28 cellular contexts compared by ENCODE assay signal in genomic region chr14:86311151-86311550, GRCh38.
"Had no signal": no experiment of that assay in that cellular context is flagged by ENCODE, and none has a peak within 500 bp of the region (broad histone marks: within the 10 kb centered on the region; RNA-seq: fewer than 3 reads in every experiment).

No MANE protein-coding gene starts in this region.

- H3K27me3 Mint-ChIP-seq: effector memory CD8-positive, alpha-beta T cell; naive thymus-derived CD4-positive, alpha-beta T cell; stimulated activated memory B cell treated with anti-CD40 and anti-IgM and Interleukin-4, amounts not matched to agents 10 μg/mL and 1 μg/mL and 100 μg/mL, for 72 hours; type B pancreatic cell had no signal

- H3K27ac ChIP-seq: esophagus squamous epithelium, heart right ventricle, left lung, ovary, psoas muscle, sigmoid colon, testis, tibial artery had no signal

- H3K4me1 ChIP-seq: esophagus squamous epithelium, heart right ventricle, left lung, psoas muscle, sigmoid colon, testis, tibial artery had no signal

- H3K36me3 Mint-ChIP-seq: mesothelial cell of epicardium; stimulated activated memory B cell treated with anti-CD40 and anti-IgM and Interleukin-4, amounts not matched to agents 10 μg/mL and 1 μg/mL and 100 μg/mL, for 72 hours; type B pancreatic cell had no signal

- ATAC-seq: effector memory CD8-positive, alpha-beta T cell; heart right ventricle; left cardiac atrium; left lung; mucosa of descending colon; naive thymus-derived CD4-positive, alpha-beta T cell; psoas muscle; right cardiac atrium; stimulated activated memory B cell treated with anti-CD40 and anti-IgM and Interleukin-4, amounts not matched to agents 10 μg/mL and 1 μg/mL and 100 μg/mL, for 72 hours; stimulated activated naive CD8-positive, alpha-beta T cell treated with anti-CD3 and anti-CD28 coated beads, Interleukin-15, Interleukin-2, amounts not matched to agents 100 U/mL and 50 U/mL, for 24 hours had no signal

- H3K36me3 ChIP-seq: esophagus squamous epithelium, heart right ventricle, left lung, ovary, sigmoid colon, tibial artery had no signal

- H3K27ac Mint-ChIP-seq: effector memory CD8-positive, alpha-beta T cell; naive thymus-derived CD4-positive, alpha-beta T cell; nephron progenitor cell; stimulated activated memory B cell treated with anti-CD40 and anti-IgM and Interleukin-4, amounts not matched to agents 10 μg/mL and 1 μg/mL and 100 μg/mL, for 72 hours; type B pancreatic cell had no signal

- H3K4me3 Mint-ChIP-seq: effector memory CD8-positive, alpha-beta T cell; mesothelial cell of epicardium; naive thymus-derived CD4-positive, alpha-beta T cell; nephron progenitor cell; stimulated activated memory B cell treated with anti-CD40 and anti-IgM and Interleukin-4, amounts not matched to agents 10 μg/mL and 1 μg/mL and 100 μg/mL, for 72 hours; type B pancreatic cell had no signal

- H3K4me3 ChIP-seq: esophagus squamous epithelium, heart right ventricle, left lung, mucosa of descending colon, ovary, psoas muscle, sigmoid colon, testis, tibial artery had no signal

- H3K4me1 Mint-ChIP-seq: naive thymus-derived CD4-positive, alpha-beta T cell; nephron progenitor cell; stimulated activated memory B cell treated with anti-CD40 and anti-IgM and Interleukin-4, amounts not matched to agents 10 μg/mL and 1 μg/mL and 100 μg/mL, for 72 hours had no signal

- H3K27me3 ChIP-seq: esophagus squamous epithelium, heart right ventricle, left lung, ovary, sigmoid colon, testis, tibial artery had no signal

- DNase-seq: cortex of kidney; effector memory CD8-positive, alpha-beta T cell; esophagus squamous epithelium; foreskin melanocyte; glutamatergic neuron; heart right ventricle; hippocampal formation; left cardiac atrium; left lung; mesenchymal stem cell; mucosa of descending colon; naive thymus-derived CD4-positive, alpha-beta T cell; nephron progenitor cell; nucleus accumbens; ovary; posterior cingulate gyrus; psoas muscle; right cardiac atrium; sigmoid colon; stimulated activated CD4-positive, alpha-beta T cell treated with anti-CD3 and anti-CD28 coated beads, Interleukin-2, amount 100 ng/mL, for 24 hours; stimulated activated CD4-positive, alpha-beta T cell treated with anti-CD3 and anti-CD28 coated beads, Interleukin-4, amount 100 ng/mL, for 4 hours; stimulated activated naive CD8-positive, alpha-beta T cell treated with anti-CD3 and anti-CD28 coated beads, Interleukin-15, Interleukin-2, amounts not matched to agents 100 U/mL and 50 U/mL, for 24 hours; substantia nigra; testis; tibial artery had no signal

- H3K9me3 ChIP-seq: ovary, psoas muscle, sigmoid colon, testis, tibial artery had no signal
